32 cellular contexts compared by ENCODE assay signal in genomic region chr12:131174901-131175300, GRCh38.
"Had no signal": no experiment of that assay in that cellular context is flagged by ENCODE, and none has a peak within 500 bp of the region (broad histone marks: within the 10 kb centered on the region; RNA-seq: fewer than 3 reads in every experiment).

No MANE protein-coding gene starts in this region.

- H3K9me3 ChIP-seq: ascending aorta had no signal

- H3K4me3 ChIP-seq: adrenal gland, ascending aorta, body of pancreas, breast epithelium, cardiac muscle cell had no signal

- H3K36me3 ChIP-seq: adrenal gland, ascending aorta, brain microvascular endothelial cell, breast epithelium, cardiac muscle cell had no signal

- H3K4me1 ChIP-seq: adrenal gland, ascending aorta, body of pancreas, breast epithelium had no signal

- H3K27ac ChIP-seq: adrenal gland, ascending aorta, body of pancreas, brain microvascular endothelial cell, breast epithelium, cardiac muscle cell had no signal

- FAIRE-seq: astrocyte, bronchial epithelial cell had no signal

- DNase-seq: activated effector memory CD4-positive, alpha-beta T cell treated with anti-CD3 and anti-CD28 coated beads, Interleukin-2, amount 50 U/mL, for 16 hours; activated effector memory CD4-positive, alpha-beta T cell treated with Interleukin-2 at 50 U/mL for 16 hours; activated gamma-delta T cell; activated gamma-delta T cell treated with Interleukin-2 at 50 U/mL for 16 hours; activated naive CD4-positive, alpha-beta T cell; activated naive CD4-positive, alpha-beta T cell treated with anti-CD3 and anti-CD28 coated beads for 36 hours; activated naive CD4-positive, alpha-beta T cell treated with anti-CD3 and anti-CD28 coated beads, Interleukin-2, amount 10 ng/mL, durations not matched to agents 7 days and 5 days; activated naive CD4-positive, alpha-beta T cell treated with anti-CD3 and anti-CD28 coated beads, Interleukin-2, amount 50 U/mL, for 16 hours; activated naive CD4-positive, alpha-beta T cell treated with Interleukin-2 at 50 U/mL for 16 hours; activated naive CD8-positive, alpha-beta T cell treated with anti-CD3 and anti-CD28 coated beads for 36 hours; activated naive CD8-positive, alpha-beta T cell treated with anti-CD3 and anti-CD28 coated beads, Interleukin-2, amount 10 ng/mL, durations not matched to agents 7 days and 5 days; activated naive CD8-positive, alpha-beta T cell treated with anti-CD3 and anti-CD28 coated beads, Interleukin-2, amount 50 U/mL, for 24 hours; activated T-cell treated with anti-CD3 and anti-CD28 coated beads, Interleukin-2, amount 50 U/mL, for 1 hour; activated T-cell treated with anti-CD3 and anti-CD28 coated beads, Interleukin-2, amount 50 U/mL, for 24 hours; activated T-cell treated with anti-CD3 and anti-CD28 coated beads, Interleukin-2, amount 50 U/mL, for 4 hours; activated T-cell treated with anti-CD3 and anti-CD28 coated beads, Interleukin-2, amount 50 U/mL, for 48 hours; activated T-cell treated with anti-CD3 and anti-CD28 coated beads, Interleukin-2, amount 50 U/mL, for 72 hours; adrenal gland; amniotic stem cell; amygdala; anterior cingulate cortex; aorta; body of pancreas; brain microvascular endothelial cell; caudate nucleus; central memory CD4-positive, alpha-beta T cell; cerebellar nuclear complex had no signal
